ENCODE assay signal across 21 cellular contexts in genomic region chr19:29976151-29976943, GRCh38.
"Had no signal": no experiment of that assay in that cellular context is flagged by ENCODE, and none has a peak within 500 bp of the region (broad histone marks: within the 10 kb centered on the region; RNA-seq: fewer than 3 reads in every experiment).

No MANE protein-coding gene starts in this region.

- H3K27ac Mint-ChIP-seq: activated B cell treated with CpG ODN at 0.5 μM for 24 hours; activated CD4-positive, alpha-beta memory T cell treated with anti-CD3 and anti-CD28 coated beads, Interleukin-2, amount 10 ng/mL, durations not matched to agents 7 days and 5 days; activated CD8-positive, alpha-beta memory T cell treated with anti-CD3 and anti-CD28 coated beads, Interleukin-2, amount 10 ng/mL, durations not matched to agents 7 days and 5 days; activated naive CD8-positive, alpha-beta T cell treated with anti-CD3 and anti-CD28 coated beads, Interleukin-2, amount 50 U/mL, for 24 hours; brain; progenitor cell of endocrine pancreas; T-helper 2 cell treated with Interferon-gamma antibody and Interleukin-4, amounts not matched to agents 5 μg/mL and 100 μg/mL, for 36 hours had no signal

- ATAC-seq: activated CD8-positive, alpha-beta memory T cell treated with anti-CD3 and anti-CD28 coated beads, Interleukin-2, amount 10 ng/mL, durations not matched to agents 7 days and 5 days; activated naive CD8-positive, alpha-beta T cell treated with anti-CD3 and anti-CD28 coated beads, Interleukin-2, amount 50 U/mL, for 24 hours; effector memory CD8-positive, alpha-beta T cell; left lobe of liver had no signal

- H3K27ac ChIP-seq: thyroid gland had no signal

- H3K9me3 Mint-ChIP-seq: activated B cell treated with CpG ODN at 0.5 μM for 24 hours; activated CD4-positive, alpha-beta memory T cell treated with anti-CD3 and anti-CD28 coated beads, Interleukin-2, amount 10 ng/mL, durations not matched to agents 7 days and 5 days; activated naive CD8-positive, alpha-beta T cell treated with anti-CD3 and anti-CD28 coated beads, Interleukin-2, amount 50 U/mL, for 24 hours; effector memory CD8-positive, alpha-beta T cell; neural crest cell; T-helper 2 cell treated with Interferon-gamma antibody and Interleukin-4, amounts not matched to agents 5 μg/mL and 100 μg/mL, for 36 hours had no signal

- H3K4me3 Mint-ChIP-seq: activated B cell treated with CpG ODN at 0.5 μM for 24 hours; activated CD4-positive, alpha-beta memory T cell treated with anti-CD3 and anti-CD28 coated beads, Interleukin-2, amount 10 ng/mL, durations not matched to agents 7 days and 5 days; activated CD8-positive, alpha-beta memory T cell treated with anti-CD3 and anti-CD28 coated beads, Interleukin-2, amount 10 ng/mL, durations not matched to agents 7 days and 5 days; activated naive CD8-positive, alpha-beta T cell treated with anti-CD3 and anti-CD28 coated beads, Interleukin-2, amount 50 U/mL, for 24 hours; brain; neural crest cell; T-helper 2 cell treated with Interferon-gamma antibody and Interleukin-4, amounts not matched to agents 5 μg/mL and 100 μg/mL, for 36 hours had no signal

- H3K4me3 ChIP-seq: lung, thyroid gland had no signal

- H3K27me3 Mint-ChIP-seq: activated B cell treated with CpG ODN at 0.5 μM for 24 hours; activated CD4-positive, alpha-beta memory T cell treated with anti-CD3 and anti-CD28 coated beads, Interleukin-2, amount 10 ng/mL, durations not matched to agents 7 days and 5 days; activated CD8-positive, alpha-beta memory T cell treated with anti-CD3 and anti-CD28 coated beads, Interleukin-2, amount 10 ng/mL, durations not matched to agents 7 days and 5 days; activated naive CD8-positive, alpha-beta T cell treated with anti-CD3 and anti-CD28 coated beads, Interleukin-2, amount 50 U/mL, for 24 hours; brain; effector memory CD8-positive, alpha-beta T cell; progenitor cell of endocrine pancreas had no signal

- DNase-seq: activated B cell treated with CpG ODN at 0.5 μM for 24 hours; activated CD4-positive, alpha-beta memory T cell treated with anti-CD3 and anti-CD28 coated beads, Interleukin-2, amount 10 ng/mL, durations not matched to agents 7 days and 5 days; activated CD4-positive, alpha-beta T cell treated with anti-CD3 and anti-CD28 coated beads for 4 hours; activated CD8-positive, alpha-beta memory T cell treated with anti-CD3 and anti-CD28 coated beads, Interleukin-2, amount 10 ng/mL, durations not matched to agents 7 days and 5 days; activated naive CD4-positive, alpha-beta T cell; activated naive CD8-positive, alpha-beta T cell treated with anti-CD3 and anti-CD28 coated beads, Interleukin-2, amount 50 U/mL, for 24 hours; anterior cingulate cortex; caudate nucleus; effector memory CD8-positive, alpha-beta T cell; midbrain; stimulated activated CD4-positive, alpha-beta T cell treated with anti-CD3 and anti-CD28 coated beads, Interleukin-12 subunit alpha, Interleukin-12 subunit beta, amount 100 ng/mL, for 4 hours; stimulated activated CD4-positive, alpha-beta T cell treated with anti-CD3 and anti-CD28 coated beads, Interleukin-1b, Interleukin-23, amount 100 ng/mL, for 48 hours; stimulated activated CD8-positive, alpha-beta memory T cell treated with anti-CD3 and anti-CD28 coated beads, Interleukin-4, amount 100 ng/mL, for 48 hours; stimulated activated naive CD4-positive, alpha-beta T cell; thyroid gland had no signal

- H3K9me3 ChIP-seq: thyroid gland had no signal
